Comparison of ENCODE assay signal across 9 cellular contexts in genomic region chr1:204077979-204078696, GRCh38. TPM values are rescaled to one million over a fixed set of nuclear protein-coding genes. Genes with fewer than 3 reads are reported as not detected.
A peak's percentile ranks its signal among the peaks of the same experiment; 100 is the strongest.
DNase-seq lines count a peak whose midpoint lies in the region; ATAC-seq, FAIRE-seq and TF ChIP-seq lines count a peak whose summit lies in the region.
"Had no signal": no experiment of that assay in that cellular context is flagged by ENCODE, and none has a peak within 500 bp of the region (broad histone marks: within the 10 kb centered on the region; RNA-seq: fewer than 3 reads in every experiment).

No MANE protein-coding gene starts in this region.

- no peaks in the 10 kb centered on the region for H3K9me3 ChIP-seq in testis

- peak overlapping the region; percentile 99 for H3K27ac Mint-ChIP-seq in WTC11
- H3K27ac Mint-ChIP-seq: activated B cell treated with CpG ODN at 0.5 μM for 24 hours had no signal

- H3K36me3 ChIP-seq in testis (ENCODE audit: low read depth, missing control alignments): no peaks in the 10 kb centered on the region

- DNase-seq in NCI-H128 (lab: John Stamatoyannopoulos, UW; ENCODE audit: unreplicated experiment): peak; percentile 38
- peak; percentile 76 for DNase-seq in WTC11 (ENCODE audit: low spot score)
- DNase-seq in iPS-NIHi11 (ENCODE audit: low spot score): peak; percentile 68
- DNase-seq in testis: no peak
- no peak for DNase-seq in frontal cortex (ENCODE audit: low spot score in 2 of 2)
- DNase-seq in GOT3 (lab: John Stamatoyannopoulos, UW): no peak
- DNase-seq: activated B cell treated with CpG ODN at 0.5 μM for 24 hours had no signal

- intact Hi-C loops in testis (cut with DNase I; ENCODE audit: low total_unique reads): loop anchor here (10.0 kb wide), 1 partner anchor 47 kb away; no protein-coding TSS in a partner anchor

- H3K4me1 ChIP-seq in testis: peaks cover 43% of the 10 kb centered on the region

- WGBS in testis, 2 donors: 56 to 60% methylated on average over 17 of the region's 17 CpGs

- POLR2A ChIA-PET in WTC11 (lab: Charles Lee): interaction anchor here (0.6 to 1.3 kb wide), 8 partner anchors 11 to 207 kb away, joined by 3 to 11 read pairs (median 4); no protein-coding TSS in a partner anchor

- H3K27me3 Mint-ChIP-seq in WTC11 (ENCODE audit: low read depth): peaks cover 2% of the 10 kb centered on the region; the same call in 1 of the 2 replicates

- no peaks in the 10 kb centered on the region for H3K27me3 ChIP-seq in testis

- H3K4me1 Mint-ChIP-seq in WTC11: peaks cover 74% of the 10 kb centered on the region

- FAIRE-seq in frontal cortex (lab: Jason Lieb, UNC): no peak

- ATAC-seq in WTC11: peak; percentile 25
- no peak for ATAC-seq in GM19463 (IDR thresholded peaks at IDR 0.05; ENCODE audit: unreplicated experiment)
- ATAC-seq in HG02885 (IDR thresholded peaks at IDR 0.05; ENCODE audit: poor library complexity, unreplicated experiment): no peak

- TF ChIP-seq CTCF in WTC11 (IDR thresholded peaks at IDR 0.05) (no peak), testis (IDR thresholded peaks at IDR 0.05) (no peak)

- H3K4me3 ChIP-seq in testis: no peak overlapping the region

- H3K27ac ChIP-seq in testis: peak overlapping the region; percentile 29 to 31

- H3K9me3 Mint-ChIP-seq in WTC11: no peaks in the 10 kb centered on the region
- H3K9me3 Mint-ChIP-seq: activated B cell treated with CpG ODN at 0.5 μM for 24 hours had no signal

- peak overlapping the region; percentile 96 for H3K4me3 Mint-ChIP-seq in WTC11
- H3K4me3 Mint-ChIP-seq: activated B cell treated with CpG ODN at 0.5 μM for 24 hours had no signal

- no peak for TF ChIP-seq POLR2A in testis (IDR thresholded peaks at IDR 0.05)

- 0 out of 2 replicates have a peak, but pooled peaks cover under 1% of the 10 kb centered on the region for H3K36me3 Mint-ChIP-seq in WTC11

- CTCF ChIA-PET in WTC11 (lab: Charles Lee): interaction anchor here (0.6 to 5.1 kb wide), 10 partner anchors 11 to 207 kb away, joined by 3 to 58 read pairs (median 4); no protein-coding TSS in a partner anchor

TF ChIP-seq in WTC11, 78 proteins besides CTCF, POLR2A, EP300 and RAD21 (continues in another document):
- TF ChIP-seq, protein P1, sequence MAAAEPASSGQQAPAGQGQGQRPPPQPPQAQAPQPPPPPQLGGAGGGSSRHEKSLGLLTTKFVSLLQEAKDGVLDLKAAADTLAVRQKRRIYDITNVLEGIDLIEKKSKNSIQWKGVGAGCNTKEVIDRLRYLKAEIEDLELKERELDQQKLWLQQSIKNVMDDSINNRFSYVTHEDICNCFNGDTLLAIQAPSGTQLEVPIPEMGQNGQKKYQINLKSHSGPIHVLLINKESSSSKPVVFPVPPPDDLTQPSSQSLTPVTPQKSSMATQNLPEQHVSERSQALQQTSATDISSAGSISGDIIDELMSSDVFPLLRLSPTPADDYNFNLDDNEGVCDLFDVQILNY (CRISPR knock-in tag; IDR thresholded peaks at IDR 0.05): no peak
- TF ChIP-seq ZNF416 (CRISPR knock-in tag; IDR thresholded peaks at IDR 0.05): 0 out of 2 replicates have a peak, but pooled peaks have one; percentile 45
- TF ChIP-seq, protein P2, sequence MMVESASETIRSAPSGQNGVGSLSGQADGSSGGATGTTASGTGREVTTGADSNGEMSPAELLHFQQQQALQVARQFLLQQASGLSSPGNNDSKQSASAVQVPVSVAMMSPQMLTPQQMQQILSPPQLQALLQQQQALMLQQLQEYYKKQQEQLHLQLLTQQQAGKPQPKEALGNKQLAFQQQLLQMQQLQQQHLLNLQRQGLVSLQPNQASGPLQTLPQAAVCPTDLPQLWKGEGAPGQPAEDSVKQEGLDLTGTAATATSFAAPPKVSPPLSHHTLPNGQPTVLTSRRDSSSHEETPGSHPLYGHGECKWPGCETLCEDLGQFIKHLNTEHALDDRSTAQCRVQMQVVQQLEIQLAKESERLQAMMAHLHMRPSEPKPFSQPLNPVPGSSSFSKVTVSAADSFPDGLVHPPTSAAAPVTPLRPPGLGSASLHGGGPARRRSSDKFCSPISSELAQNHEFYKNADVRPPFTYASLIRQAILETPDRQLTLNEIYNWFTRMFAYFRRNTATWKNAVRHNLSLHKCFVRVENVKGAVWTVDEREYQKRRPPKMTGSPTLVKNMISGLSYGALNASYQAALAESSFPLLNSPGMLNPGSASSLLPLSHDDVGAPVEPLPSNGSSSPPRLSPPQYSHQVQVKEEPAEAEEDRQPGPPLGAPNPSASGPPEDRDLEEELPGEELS (CRISPR knock-in tag; IDR thresholded peaks at IDR 0.05): peak; percentile 49; the same call in 1 of the 2 replicates
- TF ChIP-seq IRF2 (CRISPR knock-in tag; IDR thresholded peaks at IDR 0.05; ENCODE audit: borderline replicate concordance, low read depth): no peak
- peak; percentile 61; the same call in 1 of the 2 replicates for TF ChIP-seq MAX (CRISPR knock-in tag; IDR thresholded peaks at IDR 0.05)
- TF ChIP-seq SMAD4 (CRISPR knock-in tag; IDR thresholded peaks at IDR 0.05): no peak
- TF ChIP-seq TCF7 (CRISPR knock-in tag; IDR thresholded peaks at IDR 0.05; ENCODE audit: low read depth): no peak
- TF ChIP-seq, protein P3, sequence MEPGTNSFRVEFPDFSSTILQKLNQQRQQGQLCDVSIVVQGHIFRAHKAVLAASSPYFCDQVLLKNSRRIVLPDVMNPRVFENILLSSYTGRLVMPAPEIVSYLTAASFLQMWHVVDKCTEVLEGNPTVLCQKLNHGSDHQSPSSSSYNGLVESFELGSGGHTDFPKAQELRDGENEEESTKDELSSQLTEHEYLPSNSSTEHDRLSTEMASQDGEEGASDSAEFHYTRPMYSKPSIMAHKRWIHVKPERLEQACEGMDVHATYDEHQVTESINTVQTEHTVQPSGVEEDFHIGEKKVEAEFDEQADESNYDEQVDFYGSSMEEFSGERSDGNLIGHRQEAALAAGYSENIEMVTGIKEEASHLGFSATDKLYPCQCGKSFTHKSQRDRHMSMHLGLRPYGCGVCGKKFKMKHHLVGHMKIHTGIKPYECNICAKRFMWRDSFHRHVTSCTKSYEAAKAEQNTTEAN (CRISPR knock-in tag; IDR thresholded peaks at IDR 0.05): 0 out of 2 replicates have a peak, but pooled peaks have one; percentile 52
- no peak for TF ChIP-seq ZNF219 (CRISPR knock-in tag; IDR thresholded peaks at IDR 0.05; ENCODE audit: borderline replicate concordance)
- TF ChIP-seq, protein P4, sequence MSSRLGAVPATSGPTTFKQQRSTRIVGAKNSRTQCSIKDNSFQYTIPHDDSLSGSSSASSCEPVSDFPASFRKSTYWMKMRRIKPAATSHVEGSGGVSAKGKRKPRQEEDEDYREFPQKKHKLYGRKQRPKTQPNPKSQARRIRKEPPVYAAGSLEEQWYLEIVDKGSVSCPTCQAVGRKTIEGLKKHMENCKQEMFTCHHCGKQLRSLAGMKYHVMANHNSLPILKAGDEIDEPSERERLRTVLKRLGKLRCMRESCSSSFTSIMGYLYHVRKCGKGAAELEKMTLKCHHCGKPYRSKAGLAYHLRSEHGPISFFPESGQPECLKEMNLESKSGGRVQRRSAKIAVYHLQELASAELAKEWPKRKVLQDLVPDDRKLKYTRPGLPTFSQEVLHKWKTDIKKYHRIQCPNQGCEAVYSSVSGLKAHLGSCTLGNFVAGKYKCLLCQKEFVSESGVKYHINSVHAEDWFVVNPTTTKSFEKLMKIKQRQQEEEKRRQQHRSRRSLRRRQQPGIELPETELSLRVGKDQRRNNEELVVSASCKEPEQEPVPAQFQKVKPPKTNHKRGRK (CRISPR knock-in tag; IDR thresholded peaks at IDR 0.05; ENCODE audit: borderline replicate concordance): no peak
- peak; percentile 79; the same call in 1 of the 2 replicates for TF ChIP-seq ZNF281 (CRISPR knock-in tag; IDR thresholded peaks at IDR 0.05)
- TF ChIP-seq, protein P5, sequence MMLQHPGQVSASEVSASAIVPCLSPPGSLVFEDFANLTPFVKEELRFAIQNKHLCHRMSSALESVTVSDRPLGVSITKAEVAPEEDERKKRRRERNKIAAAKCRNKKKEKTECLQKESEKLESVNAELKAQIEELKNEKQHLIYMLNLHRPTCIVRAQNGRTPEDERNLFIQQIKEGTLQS (CRISPR knock-in tag; conservative IDR thresholded peaks at IDR 0.05): no peak
- TF ChIP-seq ZNF138 (CRISPR knock-in tag; conservative IDR thresholded peaks at IDR 0.05): no peak
- no peak for TF ChIP-seq ELF4 (CRISPR knock-in tag; IDR thresholded peaks at IDR 0.05; ENCODE audit: low read depth)
- no peak for TF ChIP-seq RORB (CRISPR knock-in tag; IDR thresholded peaks at IDR 0.05)

RNA-seq across cellular contexts. Expression of gene SOX13, which starts 5.2 kb away (rescaled TPM):
- total RNA-seq in WTC11 (2021): 139 to 171 TPM (median 148 TPM) in 3 replicates
- total RNA-seq in testis: 10 to 100 TPM; 29.1 to 33.4 TPM
- 17.8 TPM for polyA plus RNA-seq in testis (ENCODE audit: insufficient read depth, low read depth, low replicate concordance)
- 1.6 TPM for total RNA-seq in frontal cortex
- total RNA-seq: activated B cell treated with CpG ODN at 0.5 μM for 24 hours had no signal

Comparison
In these comparisons a context has a peak if more than half of its experiments do, and no peak if none do; other contexts are left out.
1. DNase-seq: peak in NCI-H128 (single experiment), WTC11 (single experiment) and iPS-NIHi11 (single experiment); none in testis (single experiment), frontal cortex (0 of 2) and GOT3 (single experiment).
2. RNA of gene SOX13, which starts 5.2 kb away (total RNA-seq): 139 to 171 TPM in WTC11 and 29.1 to 33.4 TPM in testis; 1.6 TPM in frontal cortex (single experiment); every median in the first group is over 10 times any median in the second.